16 cellular contexts compared by ENCODE assay signal in genomic region chr9:6780690-6781089, GRCh38. TPM values are rescaled to one million over a fixed set of nuclear protein-coding genes. Genes with fewer than 3 reads are reported as not detected.
DNase-seq lines count a peak whose midpoint lies in the region; ATAC-seq and TF ChIP-seq lines count a peak whose summit lies in the region.
"Had no signal": no experiment of that assay in that cellular context is flagged by ENCODE, and none has a peak within 500 bp of the region (broad histone marks: within the 10 kb centered on the region; RNA-seq: fewer than 3 reads in every experiment).

No MANE protein-coding gene starts in this region.

- H3K36me3 ChIP-seq in stomach: no peaks in the 10 kb centered on the region

- no peak for ATAC-seq in GM21737 (IDR thresholded peaks at IDR 0.05; ENCODE audit: unreplicated experiment)

- no peak overlapping the region for H3K4me3 ChIP-seq in stomach
- H3K4me3 ChIP-seq: BLaER1 treated with 17β-estradiol and CSF1 and Interleukin-3, amounts not matched to agents 10 nM and 100 nM had no signal

- no peaks in the 10 kb centered on the region for H3K9me3 ChIP-seq in stomach

- H3K27me3 ChIP-seq in layer of hippocampus (ENCODE audit: control insufficient read depth, insufficient read depth, low read length) (no peaks in the 10 kb centered on the region), stomach (no peaks in the 10 kb centered on the region)
- H3K27me3 ChIP-seq: BLaER1 treated with 17β-estradiol and CSF1 and Interleukin-3, amounts not matched to agents 10 nM and 100 nM had no signal

- peaks cover 46% of the 10 kb centered on the region for H3K4me1 Mint-ChIP-seq in brain

- DNase-seq in NCI-H146 (lab: John Stamatoyannopoulos, UW) (peak; percentile 9), NCI-H146 treated with DMSO at 0.1 percent for 48 hours (lab: John Stamatoyannopoulos, UW; ENCODE audit: unreplicated experiment) (no peak), EH (ENCODE audit: low read depth) (peak; percentile 13), stomach (no peak), SHP77 treated with DMSO at 0.1 percent for 48 hours (lab: John Stamatoyannopoulos, UW) (no peak)
- DNase-seq: activated CD4-positive, CD25-positive, alpha-beta regulatory T cell; naive B cell; NCI-H1092; Right ventricle myocardium superior; stimulated activated CD4-positive, alpha-beta T cell treated with anti-CD3 and anti-CD28 coated beads, Interleukin-2, amount 100 ng/mL, for 24 hours had no signal

- H3K9me3 Mint-ChIP-seq in brain: peaks cover 0 to 3% (median 0%) of the 10 kb centered on the region in 5 experiments
- H3K9me3 Mint-ChIP-seq: naive B cell; T-helper 1 cell treated with Interleukin-12 subunit alpha and Interleukin-12 subunit beta and Interleukin-4 antibody, amounts not matched to agents 30 μg/mL and 1 μg/mL, for 36 hours had no signal

- no peak for TF ChIP-seq CTCF in brain (conservative IDR thresholded peaks at IDR 0.05)
- no peak for TF ChIP-seq CTCF in stomach (IDR thresholded peaks at IDR 0.05)

- H3K27ac ChIP-seq in layer of hippocampus (ENCODE audit: low read depth, low read length): peak overlapping the region; percentile 13
- peak overlapping the region in 2 of 5 donors; percentile 39 to 51 for H3K27ac ChIP-seq in stomach
- H3K27ac ChIP-seq: 22Rv1; BLaER1 treated with 17β-estradiol and CSF1 and Interleukin-3, amounts not matched to agents 10 nM and 100 nM had no signal

- H3K36me3 Mint-ChIP-seq in brain: peaks cover 12% of the 10 kb centered on the region
- H3K36me3 Mint-ChIP-seq: naive B cell had no signal

- TF ChIP-seq POLR2A in stomach (IDR thresholded peaks at IDR 0.05): no peak

- intact Hi-C loops in stomach (cut with DNase I; ENCODE audit: low total_unique reads): no loop called here

- H3K27ac Mint-ChIP-seq in brain: peak overlapping the region in 3 of 5 experiments; percentile 2 to 73 (median 46)
- H3K27ac Mint-ChIP-seq: T-helper 1 cell treated with Interleukin-12 subunit alpha and Interleukin-12 subunit beta and Interleukin-4 antibody, amounts not matched to agents 30 μg/mL and 1 μg/mL, for 36 hours had no signal

- no peak for TF ChIP-seq EP300 in stomach (IDR thresholded peaks at IDR 0.05)

- H3K4me1 ChIP-seq in stomach: peaks cover 27 to 80% (median 52%) of the 10 kb centered on the region in 4 donors

- no peaks in the 10 kb centered on the region for H3K27me3 Mint-ChIP-seq in brain
- H3K27me3 Mint-ChIP-seq: naive B cell had no signal

- H3K4me3 Mint-ChIP-seq in brain: no peak overlapping the region
- H3K4me3 Mint-ChIP-seq: T-helper 1 cell treated with Interleukin-12 subunit alpha and Interleukin-12 subunit beta and Interleukin-4 antibody, amounts not matched to agents 30 μg/mL and 1 μg/mL, for 36 hours had no signal

- WGBS in stomach, 5 donors: 79 to 89% (median 83%) methylated on average over 4 of the region's 4 CpGs

RNA-seq across cellular contexts. Expression of gene KDM4C, which starts 22.9 kb away (rescaled TPM):
- polyA plus RNA-seq in brain (ENCODE audit: insufficient read depth, low read depth, low replicate concordance) (9.6 TPM), stomach (10 to 100 TPM in 1 of 3 donors, 1 to 10 TPM in 2; 6.7 to 13.0 (median 7.6) TPM)
- 100 to 1,000 TPM in 2 of 5 donors, 10 to 100 TPM in 3; 77.6 to 129 (median 85.2) TPM for total RNA-seq in stomach

Comparison
In these comparisons a context has a peak if more than half of its experiments do, and no peak if none do; other contexts are left out.
1. DNase-seq: peak in NCI-H146 (single experiment) and EH (single experiment); none in NCI-H146 treated with DMSO at 0.1 percent for 48 hours (single experiment), stomach (single experiment) and SHP77 treated with DMSO at 0.1 percent for 48 hours (single experiment).